ENCODE assay signal across 29 cellular contexts in genomic region chr2:6493266-6493665, GRCh38.
"Had no signal": no experiment of that assay in that cellular context is flagged by ENCODE, and none has a peak within 500 bp of the region (broad histone marks: within the 10 kb centered on the region; RNA-seq: fewer than 3 reads in every experiment).

No MANE protein-coding gene starts in this region.

- H3K9me3 ChIP-seq: left lung, lower lobe of right lung, ovary, prostate gland, stomach, thoracic aorta, tibial artery, upper lobe of right lung had no signal

- H3K27me3 ChIP-seq: hepatocyte, left lung, ovary, stomach, tibial artery, upper lobe of right lung had no signal

- H2AFZ ChIP-seq: hepatocyte had no signal

- FAIRE-seq: islet of Langerhans, kidney, urothelium cell line had no signal

- H3K27ac ChIP-seq: heart right ventricle, hepatocyte, left lung, lower lobe of right lung, ovary, prostate gland, skin epidermis, stomach, thoracic aorta, tibial artery, upper lobe of right lung had no signal

- H3K4me1 ChIP-seq: heart right ventricle, left lung, lower lobe of right lung, prostate gland, tibial artery, upper lobe of right lung had no signal

- ATAC-seq: heart right ventricle; left colon; left lung; lower lobe of right lung; naive thymus-derived CD8-positive, alpha-beta T cell; right cardiac atrium; sciatic nerve; stimulated activated naive B cell treated with anti-CD40 and anti-IgM and Interleukin-4, amounts not matched to agents 10 μg/mL and 1 μg/mL and 100 μg/mL, for 72 hours; stimulated activated naive CD8-positive, alpha-beta T cell treated with anti-CD3 and anti-CD28 coated beads, Interleukin-15, Interleukin-2, amounts not matched to agents 100 U/mL and 50 U/mL, for 24 hours; upper lobe of right lung had no signal

- H3K4me2 ChIP-seq: hepatocyte had no signal

- DNase-seq: heart right ventricle; kidney; left colon; left lung; lower lobe of right lung; mammary epithelial cell; mesenchymal stem cell; naive thymus-derived CD8-positive, alpha-beta T cell; ovary; posterior cingulate gyrus; retina; right cardiac atrium; stimulated activated CD4-positive, alpha-beta T cell treated with anti-CD3 and anti-CD28 coated beads, Interleukin-12 subunit alpha, Interleukin-12 subunit beta, amount 100 ng/mL, for 4 hours; stimulated activated CD4-positive, alpha-beta T cell treated with anti-CD3 and anti-CD28 coated beads, Interleukin-15, amount 100 ng/mL, for 24 hours; stimulated activated CD4-positive, alpha-beta T cell treated with anti-CD3 and anti-CD28 coated beads, Interleukin-2, amount 100 ng/mL, for 24 hours; stimulated activated CD4-positive, alpha-beta T cell treated with anti-CD3 and anti-CD28 coated beads, Interleukin-4, amount 100 ng/mL, for 1 hour; stimulated activated naive B cell treated with anti-CD40 and anti-IgM and Interleukin-4, amounts not matched to agents 10 μg/mL and 1 μg/mL and 100 μg/mL, for 72 hours; stimulated activated naive CD8-positive, alpha-beta T cell treated with anti-CD3 and anti-CD28 coated beads, Interleukin-15, Interleukin-2, amounts not matched to agents 100 U/mL and 50 U/mL, for 24 hours; tibial artery; trophoblast cell; upper lobe of right lung had no signal

- H3K79me2 ChIP-seq: hepatocyte had no signal

- H3K4me3 ChIP-seq: heart right ventricle, hepatocyte, left lung, lower lobe of right lung, ovary, prostate gland, skin epidermis, stomach, thoracic aorta, tibial artery, upper lobe of right lung had no signal

- H3K36me3 ChIP-seq: heart right ventricle, left lung, lower lobe of right lung, ovary, prostate gland, stomach, thoracic aorta, tibial artery, upper lobe of right lung had no signal
